In the genomic region with DNA sequence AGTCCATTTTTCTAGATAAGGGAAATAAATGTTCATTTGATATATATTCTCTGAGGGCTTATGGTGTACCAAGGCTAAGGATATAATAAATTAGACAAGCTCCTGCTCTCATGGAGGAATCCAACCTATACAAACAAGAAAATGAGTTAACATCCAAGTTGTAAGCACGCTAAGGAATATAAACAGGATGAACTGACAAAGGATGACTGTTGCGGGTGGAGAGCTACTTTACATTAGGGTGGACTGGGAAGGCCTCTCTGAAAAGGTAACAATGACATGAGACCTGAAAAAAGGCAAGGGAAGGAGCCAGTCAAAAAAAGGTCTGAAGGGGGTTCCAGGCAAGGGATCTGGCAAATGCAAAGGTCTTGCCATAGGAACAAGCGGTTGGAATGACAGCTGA, we compare ENCODE assay signal across 24 cellular contexts. TPM values are rescaled to one million over a fixed set of nuclear protein-coding genes. Genes with fewer than 3 reads are reported as not detected.
DNase-seq lines count a peak whose midpoint lies in the region; ATAC-seq and TF ChIP-seq lines count a peak whose summit lies in the region.
"Had no signal": no experiment of that assay in that cellular context is flagged by ENCODE, and none has a peak within 500 bp of the region (broad histone marks: within the 10 kb centered on the region; RNA-seq: fewer than 3 reads in every experiment).

No MANE protein-coding gene starts in this region.

- no peaks in the 10 kb centered on the region for H3K27me3 ChIP-seq in BLaER1 treated with 17β-estradiol and CSF1 and Interleukin-3, amounts not matched to agents 10 nM and 100 nM
- H3K27me3 ChIP-seq in Panc1 (ENCODE audit: control insufficient read depth, insufficient read depth, low read length) (no peaks in the 10 kb centered on the region), colonic mucosa (no peaks in the 10 kb centered on the region)
- H3K27me3 ChIP-seq: gastroesophageal sphincter, right atrium auricular region, testis had no signal

- H3K36me3 ChIP-seq in BLaER1 treated with 17β-estradiol and CSF1 and Interleukin-3, amounts not matched to agents 10 nM and 100 nM: peaks cover 0 to 69% (median 52%) of the 10 kb centered on the region in 11 experiments; a peak in 19 of 22 replicates
- peaks cover 2% of the 10 kb centered on the region; the same call in 1 of the 2 replicates for H3K36me3 ChIP-seq in Panc1 (ENCODE audit: control insufficient read depth, insufficient read depth, low read length)
- H3K36me3 ChIP-seq in colonic mucosa: no peaks in the 10 kb centered on the region
- H3K36me3 ChIP-seq: right atrium auricular region had no signal

- H3K9me3 ChIP-seq in BLaER1 treated with 17β-estradiol and CSF1 and Interleukin-3, amounts not matched to agents 10 nM and 100 nM (replicated peaks in 1 of 11): no peaks in the 10 kb centered on the region
- H3K9me3 ChIP-seq in Panc1 (ENCODE audit: control insufficient read depth, insufficient read depth, low read depth, low read length) (no peaks in the 10 kb centered on the region), colonic mucosa (no peaks in the 10 kb centered on the region)
- H3K9me3 ChIP-seq: gastroesophageal sphincter, right atrium auricular region, testis had no signal

- TF ChIP-seq CTCF in Panc1 (IDR thresholded peaks at IDR 0.05) (no peak), fibroblast of pulmonary artery (IDR thresholded peaks at IDR 0.05; ENCODE audit: low read length, missing control alignments) (no peak), neural crest cell (conservative IDR thresholded peaks at IDR 0.05) (no peak), colonic mucosa (IDR thresholded peaks at IDR 0.05) (no peak), GM10248 (IDR thresholded peaks at IDR 0.05; ENCODE audit: control extremely low read depth, extremely low read depth, low read depth, missing control alignments) (no peak)

- H3K9me3 Mint-ChIP-seq in neural crest cell: no peaks in the 10 kb centered on the region
- H3K9me3 Mint-ChIP-seq: activated CD8-positive, alpha-beta T cell treated with anti-CD3 and anti-CD28 coated beads for 36 hours; memory B cell; naive B cell had no signal

- in situ Hi-C loops in Panc1 (cut with HindIII; ENCODE audit: low pct_unique_long_range_greater_than_20kb, low sequenced_read_pairs): no loop called here

- peaks cover 53 to 79% (median 66%) of the 10 kb centered on the region in 10 experiments for H3K4me1 ChIP-seq in BLaER1 treated with 17β-estradiol and CSF1 and Interleukin-3, amounts not matched to agents 10 nM and 100 nM
- H3K4me1 ChIP-seq in Panc1 (ENCODE audit: control insufficient read depth, insufficient read depth, low read length) (peaks cover 41% of the 10 kb centered on the region), colonic mucosa (no peaks in the 10 kb centered on the region)

- H3K4me3 Mint-ChIP-seq in neural crest cell: peak overlapping the region; percentile 97
- H3K4me3 Mint-ChIP-seq: activated CD8-positive, alpha-beta T cell treated with anti-CD3 and anti-CD28 coated beads for 36 hours; activated naive CD8-positive, alpha-beta T cell; CD4-positive, CD25-positive, alpha-beta regulatory T cell; memory B cell had no signal

- no peak overlapping the region for H3K27ac ChIP-seq in BLaER1 treated with 17β-estradiol and CSF1 and Interleukin-3, amounts not matched to agents 10 nM and 100 nM
- H3K27ac ChIP-seq in Panc1 (ENCODE audit: low read length): peak overlapping the region; percentile 89; the same call in 1 of the 2 replicates
- H3K27ac ChIP-seq in colonic mucosa: no peak overlapping the region

- no peak overlapping the region for H3K9ac ChIP-seq in BLaER1 treated with 17β-estradiol and CSF1 and Interleukin-3, amounts not matched to agents 10 nM and 100 nM
- H3K9ac ChIP-seq in colonic mucosa (ENCODE audit: low read depth in 2 of 2, low read length in 2 of 2): no peak overlapping the region

- H3K4me3 ChIP-seq in BLaER1 treated with 17β-estradiol and CSF1 and Interleukin-3, amounts not matched to agents 10 nM and 100 nM: no peak overlapping the region
- H3K4me3 ChIP-seq in Panc1 (ENCODE audit: low read depth in 2 of 2, low read length in 2 of 2) (peak overlapping the region in 1 of 2 experiments; percentile 72; a peak in 2 of 4 replicates), fibroblast of pulmonary artery (replicated peaks; ENCODE audit: low read depth, low read length) (peak overlapping the region; percentile 91), colonic mucosa (no peak overlapping the region)
- H3K4me3 ChIP-seq: gastroesophageal sphincter, right atrium auricular region, testis had no signal

- H4K20me1 ChIP-seq in BLaER1 treated with 17β-estradiol and CSF1 and Interleukin-3, amounts not matched to agents 10 nM and 100 nM: peaks cover 0 to 79% (median 68%) of the 10 kb centered on the region in 11 experiments; a peak in 20 of 22 replicates

- DNase-seq in Panc1 (ENCODE audit: low read depth, low spot score): no peak
- DNase-seq in fibroblast of pulmonary artery (ENCODE audit: low read depth): no peak
- DNase-seq in neural crest cell (ENCODE audit: low read depth, low spot score): no peak
- no peak for DNase-seq in colonic mucosa
- DNase-seq in GM10248 (ENCODE audit: extremely low spot score): no peak
- no peak for DNase-seq in ecto neural progenitor cell (ENCODE audit: low spot score)
- DNase-seq: activated CD4-positive, CD25-positive, alpha-beta regulatory T cell treated with anti-CD3 and anti-CD28 coated beads, Interleukin-2, amount 50 U/mL, for 72 hours; activated CD8-positive, alpha-beta T cell treated with anti-CD3 and anti-CD28 coated beads for 36 hours; CD4-positive, CD25-positive, alpha-beta regulatory T cell; cerebellar nuclear complex; KBM-7; kidney; naive B cell; OCI-M1; SIG-M5; stimulated activated CD4-positive, alpha-beta T cell treated with anti-CD3 and anti-CD28 coated beads, Interleukin-4, amount 100 ng/mL, for 4 hours; stimulated activated naive CD4-positive, alpha-beta T cell; testis had no signal

- H3K27ac Mint-ChIP-seq in neural crest cell (ENCODE audit: unreplicated experiment): no peak overlapping the region
- H3K27ac Mint-ChIP-seq: activated CD8-positive, alpha-beta T cell treated with anti-CD3 and anti-CD28 coated beads for 36 hours; activated naive CD8-positive, alpha-beta T cell; CD4-positive, CD25-positive, alpha-beta regulatory T cell; memory B cell; naive B cell had no signal

- CTCF ChIA-PET in Panc1 (lab: Charles Lee) (interaction anchor here (0.7 to 1.2 kb wide), 2 partner anchors 49 to 98 kb away, joined by 3 read pairs; no protein-coding TSS in a partner anchor), GM10248 (lab: Yijun Ruan, JAX) (interaction anchor here (0.6 to 2.9 kb wide), 6 partner anchors 8 to 135 kb away, joined by 3 to 11 read pairs (median 4); no protein-coding TSS in a partner anchor)

- H3K36me3 Mint-ChIP-seq in neural crest cell (ENCODE audit: low read depth): peaks cover 17% of the 10 kb centered on the region
- H3K36me3 Mint-ChIP-seq: CD4-positive, CD25-positive, alpha-beta regulatory T cell had no signal

- no peak for ATAC-seq in Panc1
- ATAC-seq in GM18907 (IDR thresholded peaks at IDR 0.05; ENCODE audit: unreplicated experiment): no peak
- ATAC-seq: activated CD8-positive, alpha-beta T cell treated with anti-CD3 and anti-CD28 coated beads for 36 hours; gastroesophageal sphincter had no signal

- H3K4me1 Mint-ChIP-seq in neural crest cell: peaks cover 69% of the 10 kb centered on the region

- H3K4me2 ChIP-seq in BLaER1 treated with 17β-estradiol and CSF1 and Interleukin-3, amounts not matched to agents 10 nM and 100 nM: peak overlapping the region; percentile 79 to 96 (median 91); a peak in 18 of 22 replicates

- intact Hi-C loops in Panc1 (cut with micrococcal nuclease; ENCODE audit: unreplicated experiment) (no loop called here), colonic mucosa (cut with DNase I) (no loop called here)

- POLR2A ChIA-PET in Panc1 (lab: Charles Lee): no interaction called here
- POLR2A ChIA-PET in GM10248 (lab: Yijun Ruan, JAX): no interaction called here

- BruUV-seq in Panc1 (replicated peaks; lab: Mats Ljungman, UMichigan): no TSS peak

- no peaks in the 10 kb centered on the region for H3K27me3 Mint-ChIP-seq in neural crest cell (ENCODE audit: low read depth)
- H3K27me3 Mint-ChIP-seq: memory B cell, naive B cell had no signal

RNA-seq across cellular contexts. Expression of a gene that starts 3.1 kb away (rescaled TPM):
- total RNA-seq in Panc1 (2021; ENCODE audit: unreplicated experiment) (33.9 TPM), neural crest cell (38.5 and 41.6 TPM in 2 replicates), colonic mucosa (10 to 100 TPM; 45.2 to 47.7 TPM)
- polyA plus RNA-seq in Panc1 (2012; ENCODE audit: insufficient read length): 22.4 TPM
